1 cellular context compared by ENCODE assay signal in the genomic region with DNA sequence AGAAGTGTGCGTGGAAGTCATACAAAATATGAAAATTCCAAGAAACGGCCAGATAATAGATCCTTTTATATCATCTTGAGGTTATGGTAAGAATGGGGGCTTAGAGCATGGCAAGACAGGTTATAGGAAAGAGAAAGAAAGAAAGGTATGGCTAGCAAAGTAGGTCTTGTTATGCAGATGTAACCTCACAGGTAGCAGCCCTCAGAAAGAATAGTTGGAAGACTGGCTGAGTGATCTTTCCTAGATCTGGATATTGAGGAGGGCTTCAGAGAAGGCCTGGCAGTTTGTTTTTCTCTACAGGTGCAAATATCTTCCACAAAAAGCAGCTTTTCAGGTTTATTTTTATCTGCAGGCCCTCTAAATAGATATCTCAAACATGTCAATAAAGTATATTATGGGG.
TF ChIP-seq lines count a peak whose summit lies in the region.

No MANE protein-coding gene starts in this region.

TF ChIP-seq in GM23338, 12 proteins besides CTCF, POLR2A, EP300 and RAD21 (continued from another document):
- TF ChIP-seq, protein P1, sequence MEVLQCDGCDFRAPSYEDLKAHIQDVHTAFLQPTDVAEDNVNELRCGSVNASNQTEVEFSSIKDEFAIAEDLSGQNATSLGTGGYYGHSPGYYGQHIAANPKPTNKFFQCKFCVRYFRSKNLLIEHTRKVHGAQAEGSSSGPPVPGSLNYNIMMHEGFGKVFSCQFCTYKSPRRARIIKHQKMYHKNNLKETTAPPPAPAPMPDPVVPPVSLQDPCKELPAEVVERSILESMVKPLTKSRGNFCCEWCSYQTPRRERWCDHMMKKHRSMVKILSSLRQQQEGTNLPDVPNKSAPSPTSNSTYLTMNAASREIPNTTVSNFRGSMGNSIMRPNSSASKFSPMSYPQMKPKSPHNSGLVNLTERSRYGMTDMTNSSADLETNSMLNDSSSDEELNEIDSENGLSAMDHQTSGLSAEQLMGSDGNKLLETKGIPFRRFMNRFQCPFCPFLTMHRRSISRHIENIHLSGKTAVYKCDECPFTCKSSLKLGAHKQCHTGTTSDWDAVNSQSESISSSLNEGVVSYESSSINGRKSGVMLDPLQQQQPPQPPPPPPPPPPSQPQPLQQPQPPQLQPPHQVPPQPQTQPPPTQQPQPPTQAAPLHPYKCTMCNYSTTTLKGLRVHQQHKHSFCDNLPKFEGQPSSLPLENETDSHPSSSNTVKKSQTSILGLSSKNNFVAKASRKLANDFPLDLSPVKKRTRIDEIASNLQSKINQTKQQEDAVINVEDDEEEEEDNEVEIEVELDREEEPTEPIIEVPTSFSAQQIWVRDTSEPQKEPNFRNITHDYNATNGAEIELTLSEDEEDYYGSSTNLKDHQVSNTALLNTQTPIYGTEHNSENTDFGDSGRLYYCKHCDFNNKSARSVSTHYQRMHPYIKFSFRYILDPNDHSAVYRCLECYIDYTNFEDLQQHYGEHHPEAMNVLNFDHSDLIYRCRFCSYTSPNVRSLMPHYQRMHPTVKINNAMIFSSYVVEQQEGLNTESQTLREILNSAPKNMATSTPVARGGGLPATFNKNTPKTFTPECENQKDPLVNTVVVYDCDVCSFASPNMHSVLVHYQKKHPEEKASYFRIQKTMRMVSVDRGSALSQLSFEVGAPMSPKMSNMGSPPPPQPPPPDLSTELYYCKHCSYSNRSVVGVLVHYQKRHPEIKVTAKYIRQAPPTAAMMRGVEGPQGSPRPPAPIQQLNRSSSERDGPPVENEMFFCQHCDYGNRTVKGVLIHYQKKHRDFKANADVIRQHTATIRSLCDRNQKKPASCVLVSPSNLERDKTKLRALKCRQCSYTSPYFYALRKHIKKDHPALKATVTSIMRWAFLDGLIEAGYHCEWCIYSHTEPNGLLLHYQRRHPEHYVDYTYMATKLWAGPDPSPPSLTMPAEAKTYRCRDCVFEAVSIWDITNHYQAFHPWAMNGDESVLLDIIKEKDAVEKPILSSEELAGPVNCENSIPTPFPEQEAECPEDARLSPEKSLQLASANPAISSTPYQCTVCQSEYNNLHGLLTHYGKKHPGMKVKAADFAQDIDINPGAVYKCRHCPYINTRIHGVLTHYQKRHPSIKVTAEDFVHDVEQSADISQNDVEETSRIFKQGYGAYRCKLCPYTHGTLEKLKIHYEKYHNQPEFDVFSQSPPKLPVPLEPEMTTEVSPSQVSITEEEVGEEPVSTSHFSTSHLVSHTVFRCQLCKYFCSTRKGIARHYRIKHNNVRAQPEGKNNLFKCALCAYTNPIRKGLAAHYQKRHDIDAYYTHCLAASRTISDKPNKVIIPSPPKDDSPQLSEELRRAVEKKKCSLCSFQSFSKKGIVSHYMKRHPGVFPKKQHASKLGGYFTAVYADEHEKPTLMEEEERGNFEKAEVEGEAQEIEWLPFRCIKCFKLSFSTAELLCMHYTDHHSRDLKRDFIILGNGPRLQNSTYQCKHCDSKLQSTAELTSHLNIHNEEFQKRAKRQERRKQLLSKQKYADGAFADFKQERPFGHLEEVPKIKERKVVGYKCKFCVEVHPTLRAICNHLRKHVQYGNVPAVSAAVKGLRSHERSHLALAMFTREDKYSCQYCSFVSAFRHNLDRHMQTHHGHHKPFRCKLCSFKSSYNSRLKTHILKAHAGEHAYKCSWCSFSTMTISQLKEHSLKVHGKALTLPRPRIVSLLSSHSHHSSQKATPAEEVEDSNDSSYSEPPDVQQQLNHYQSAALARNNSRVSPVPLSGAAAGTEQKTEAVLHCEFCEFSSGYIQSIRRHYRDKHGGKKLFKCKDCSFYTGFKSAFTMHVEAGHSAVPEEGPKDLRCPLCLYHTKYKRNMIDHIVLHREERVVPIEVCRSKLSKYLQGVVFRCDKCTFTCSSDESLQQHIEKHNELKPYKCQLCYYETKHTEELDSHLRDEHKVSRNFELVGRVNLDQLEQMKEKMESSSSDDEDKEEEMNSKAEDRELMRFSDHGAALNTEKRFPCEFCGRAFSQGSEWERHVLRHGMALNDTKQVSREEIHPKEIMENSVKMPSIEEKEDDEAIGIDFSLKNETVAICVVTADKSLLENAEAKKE (CRISPR knock-in tag; IDR thresholded peaks at IDR 0.05): peak; percentile 93
